8 cellular contexts compared by ENCODE assay signal in genomic region chr3:176814252-176814651, GRCh38.
DNase-seq lines count a peak whose midpoint lies in the region; ATAC-seq and TF ChIP-seq lines count a peak whose summit lies in the region.

No MANE protein-coding gene starts in this region.

- no peaks in the 10 kb centered on the region for H3K4me1 ChIP-seq in cardiac muscle cell (ENCODE audit: low read depth)

- DNase-seq in NCI-H748 (lab: John Stamatoyannopoulos, UW; ENCODE audit: unreplicated experiment) (peak; percentile 21), NCI-H748 treated with DMSO at 0.1 percent for 48 hours (lab: John Stamatoyannopoulos, UW) (no peak), UCSD-AML1 (lab: John Stamatoyannopoulos, UW; ENCODE audit: unreplicated experiment) (peak; percentile 29), cardiac muscle cell (ENCODE audit: low read depth in 1 of 2, low spot score in 1 of 2) (peak; percentile 75 to 83), retina (peak; percentile 62)

- H3K9me3 ChIP-seq in cardiac muscle cell (ENCODE audit: low read depth), result no peaks in the 10 kb centered on the region

- ATAC-seq in GM21447 (IDR thresholded peaks at IDR 0.05; ENCODE audit: unreplicated experiment) (peak; percentile 98), HG03521 (IDR thresholded peaks at IDR 0.05; ENCODE audit: unreplicated experiment) (peak; percentile 93)
- no peak for ATAC-seq in activated CD4-positive, CD25-positive, alpha-beta regulatory T cell treated with anti-CD3 and anti-CD28 coated beads, Interleukin-2, amount 50 U/mL, for 24 hours

- H3K27ac ChIP-seq in cardiac muscle cell, result no peak overlapping the region

- no peaks in the 10 kb centered on the region for H3K36me3 ChIP-seq in cardiac muscle cell

- H3K27me3 ChIP-seq in cardiac muscle cell, result no peaks in the 10 kb centered on the region

- no peak overlapping the region for H3K4me3 ChIP-seq in cardiac muscle cell

- TF ChIP-seq CTCF in cardiac muscle cell (IDR thresholded peaks at IDR 0.05; ENCODE audit: low read depth, low read length), result peak; percentile 84

Comparison
In these comparisons a context has a peak if more than half of its experiments do, and no peak if none do; other contexts are left out.
1. ATAC-seq: peak in GM21447 (single experiment) and HG03521 (single experiment); none in activated CD4-positive, CD25-positive, alpha-beta regulatory T cell treated with anti-CD3 and anti-CD28 coated beads, Interleukin-2, amount 50 U/mL, for 24 hours (0 of 2).